In genomic region chr3:125236331-125236903, GRCh38 we compare ENCODE assay signal across 22 cellular contexts. TPM values are rescaled to one million over a fixed set of nuclear protein-coding genes. Genes with fewer than 3 reads are reported as not detected.
DNase-seq lines count a peak whose midpoint lies in the region; ATAC-seq and TF ChIP-seq lines count a peak whose summit lies in the region.
"Had no signal": no experiment of that assay in that cellular context is flagged by ENCODE, and none has a peak within 500 bp of the region (broad histone marks: within the 10 kb centered on the region; RNA-seq: fewer than 3 reads in every experiment).

No MANE protein-coding gene starts in this region.

- intact Hi-C loops in Right ventricle myocardium inferior (cut with DNase I) = no loop called here
- intact Hi-C loops in sigmoid colon (cut with DNase I) = no loop called here

- H3K9ac ChIP-seq in subcutaneous abdominal adipose tissue (ENCODE audit: low read length in 5 of 5) = peak overlapping the region in 2 of 5 donors; percentile 20 to 49
- H3K9ac ChIP-seq: BLaER1 had no signal

- H3K9me3 ChIP-seq in right atrium auricular region (no peaks in the 10 kb centered on the region), subcutaneous abdominal adipose tissue (ENCODE audit: control insufficient read depth in 5 of 5, low read length in 5 of 5) (no peaks in the 10 kb centered on the region), sigmoid colon (no peaks in the 10 kb centered on the region)
- H3K9me3 ChIP-seq: neutrophil, vagina had no signal

- H3K36me3 ChIP-seq in right atrium auricular region (peaks cover 18% of the 10 kb centered on the region), subcutaneous abdominal adipose tissue (ENCODE audit: control insufficient read depth in 5 of 5, insufficient read depth in 5 of 5, low read length in 5 of 5) (peaks cover 18 to 20% (median 18%) of the 10 kb centered on the region in 5 donors), sigmoid colon (peaks cover 3 to 30% (median 6%) of the 10 kb centered on the region in 4 donors)

- DNase-seq in Right ventricle myocardium inferior (ENCODE audit: missing footprints) = peak; percentile 67
- no peak for DNase-seq in right atrium auricular region (ENCODE audit: low spot score)
- DNase-seq in astrocyte of the hippocampus (ENCODE audit: low read depth, low spot score) = peak; percentile 70
- DNase-seq in left kidney (ENCODE audit: low read depth, low spot score) = peak; percentile 19
- DNase-seq in sigmoid colon = no peak
- DNase-seq in activated effector memory CD4-positive, alpha-beta T cell treated with anti-CD3 and anti-CD28 coated beads, Interleukin-2, amount 50 U/mL, for 16 hours = no peak
- DNase-seq: 8988T; activated CD4-positive, alpha-beta T cell treated with anti-CD3 and anti-CD28 coated beads for 4 hours; Calu3; dermis blood vessel endothelial cell; HCEC 1CT; KG1; NCI-H1048; NCI-H2029 treated with DMSO at 0.1 percent for 48 hours; stimulated activated CD4-positive, alpha-beta T cell treated with anti-CD3 and anti-CD28 coated beads, Interleukin-15, amount 100 ng/mL, for 24 hours; substantia nigra; SW 1271 had no signal

- H3K27me3 ChIP-seq in right atrium auricular region = no peaks in the 10 kb centered on the region
- no peaks in the 10 kb centered on the region for H3K27me3 ChIP-seq in subcutaneous abdominal adipose tissue (ENCODE audit: control insufficient read depth in 5 of 5, insufficient read depth in 4 of 5, low read length in 5 of 5)
- no peaks in the 10 kb centered on the region for H3K27me3 ChIP-seq in sigmoid colon
- H3K27me3 ChIP-seq: BLaER1, neutrophil, vagina had no signal

- H3K27ac ChIP-seq in right atrium auricular region = no peak overlapping the region
- H3K27ac ChIP-seq in subcutaneous abdominal adipose tissue (ENCODE audit: low read depth, low read length) = peak overlapping the region; percentile 67
- peak overlapping the region in 1 of 4 donors; percentile 10 for H3K27ac ChIP-seq in sigmoid colon
- H3K27ac ChIP-seq: BLaER1, neutrophil, vagina had no signal

- no peaks in the 10 kb centered on the region for H3K4me1 ChIP-seq in right atrium auricular region
- peaks cover 0 to 22% (median 10%) of the 10 kb centered on the region in 5 donors for H3K4me1 ChIP-seq in subcutaneous abdominal adipose tissue (ENCODE audit: control insufficient read depth in 5 of 5, insufficient read depth in 5 of 5, low read length in 5 of 5)
- H3K4me1 ChIP-seq in sigmoid colon = no peaks in the 10 kb centered on the region
- H3K4me1 ChIP-seq: BLaER1, vagina had no signal

- H3K4me3 ChIP-seq in right atrium auricular region = no peak overlapping the region
- no peak overlapping the region for H3K4me3 ChIP-seq in subcutaneous abdominal adipose tissue (ENCODE audit: low read depth in 1 of 5, low read length in 5 of 5)
- no peak overlapping the region for H3K4me3 ChIP-seq in sigmoid colon
- H3K4me3 ChIP-seq: BLaER1, vagina had no signal

- TF ChIP-seq EP300 in sigmoid colon (IDR thresholded peaks at IDR 0.05) = no peak

- TF ChIP-seq POLR2A in sigmoid colon (IDR thresholded peaks at IDR 0.05) = no peak

- no peak for ATAC-seq in Right ventricle myocardium inferior
- no peak for ATAC-seq in GM18520 (IDR thresholded peaks at IDR 0.05; ENCODE audit: unreplicated experiment)

- no peak for TF ChIP-seq CTCF in right atrium auricular region (IDR thresholded peaks at IDR 0.05)
- no peak for TF ChIP-seq CTCF in sigmoid colon (IDR thresholded peaks at IDR 0.05)

- WGBS in sigmoid colon, 2 donors = 75 to 93% methylated on average over 6 of the region's 6 CpGs

RNA-seq across cellular contexts. Expression of gene SLC12A8, which starts 23.9 kb away (rescaled TPM):
- total RNA-seq in Right ventricle myocardium inferior (0.19 TPM), right atrium auricular region (1 to 10 TPM; 1.1 to 1.9 TPM), sigmoid colon (under 1 TPM in 1 of 4 donors, not detected in 3; 0.33 TPM)
- polyA plus RNA-seq in sigmoid colon = 1 to 10 TPM; 1.6 to 6.3 (median 1.8) TPM

Comparison
In these comparisons a context has a peak if more than half of its experiments do, and no peak if none do; other contexts are left out.
1. DNase-seq: peak in Right ventricle myocardium inferior (single experiment), astrocyte of the hippocampus (single experiment) and left kidney (single experiment); none in right atrium auricular region (single experiment), sigmoid colon (single experiment) and activated effector memory CD4-positive, alpha-beta T cell treated with anti-CD3 and anti-CD28 coated beads, Interleukin-2, amount 50 U/mL, for 16 hours (single experiment).